Comparison of ENCODE assay signal across 2 cellular contexts in genomic region chr19:50461066-50461875, GRCh38.
TF ChIP-seq lines count a peak whose summit lies in the region.

No MANE protein-coding gene starts in this region.

TF ChIP-seq in IMR-90, 13 proteins besides CTCF, POLR2A, EP300 and RAD21 (continued from another document):
- TF ChIP-seq NFE2L2 (IDR thresholded peaks at IDR 0.05; ENCODE audit: low read depth, low read length): no peak

TF ChIP-seq in PFSK-1, 5 proteins besides CTCF, POLR2A, EP300 and RAD21 (continued from another document):
- TF ChIP-seq POLR2AphosphoS5 (IDR thresholded peaks at IDR 0.05; ENCODE audit: low read depth, low read length): no peak
